Comparison of ENCODE assay signal across 8 cellular contexts in genomic region chr16:49441366-49441780, GRCh38.
A peak's percentile ranks its signal among the peaks of the same experiment; 100 is the strongest.
DNase-seq lines count a peak whose midpoint lies in the region; ATAC-seq and TF ChIP-seq lines count a peak whose summit lies in the region.

No MANE protein-coding gene starts in this region.

- no peaks in the 10 kb centered on the region for H3K9me3 Mint-ChIP-seq in stimulated activated naive B cell treated with anti-CD40 and anti-IgM and Interleukin-4, amounts not matched to agents 10 μg/mL and 1 μg/mL and 100 μg/mL, for 72 hours

- H3K27me3 ChIP-seq in right lobe of liver: no peaks in the 10 kb centered on the region

- peak overlapping the region; percentile 51 to 66 for H3K4me3 Mint-ChIP-seq in stimulated activated naive B cell treated with anti-CD40 and anti-IgM and Interleukin-4, amounts not matched to agents 10 μg/mL and 1 μg/mL and 100 μg/mL, for 72 hours

- peak; percentile 66 for DNase-seq in NCI-H774 (lab: John Stamatoyannopoulos, UW)
- peak; percentile 38 for DNase-seq in activated naive CD4-positive, alpha-beta T cell treated with Interleukin-2 at 50 U/mL for 16 hours
- DNase-seq in right lobe of liver: peak; percentile 45 to 64 (median 61)
- peak; percentile 50 for DNase-seq in stimulated activated naive B cell treated with anti-CD40 and anti-IgM and Interleukin-4, amounts not matched to agents 10 μg/mL and 1 μg/mL and 100 μg/mL, for 72 hours
- DNase-seq in SIG-M5 treated with dmso at 0.1 percent for 504 hours (lab: John Stamatoyannopoulos, UW; ENCODE audit: unreplicated experiment): no peak
- DNase-seq in GOT3 (lab: John Stamatoyannopoulos, UW): no peak

- H3K4me3 ChIP-seq in right lobe of liver: no peak overlapping the region

- H3K9me3 ChIP-seq in right lobe of liver: no peaks in the 10 kb centered on the region

- TF ChIP-seq CTCF in right lobe of liver (IDR thresholded peaks at IDR 0.05): peak; percentile 24 to 39 (median 38)

- no peak for TF ChIP-seq POLR2A in right lobe of liver (IDR thresholded peaks at IDR 0.05)

- no peaks in the 10 kb centered on the region for H3K36me3 ChIP-seq in right lobe of liver

- 19% methylated on average over 5 of the region's 18 CpGs for WGBS in right lobe of liver (ENCODE audit: insufficient coverage, low coverage, low lambda C conversion rate, missing lambda C conversion rate)

- H3K27ac ChIP-seq in right lobe of liver: no peak overlapping the region

- peak overlapping the region; percentile 40 for H3K27ac Mint-ChIP-seq in stimulated activated naive B cell treated with anti-CD40 and anti-IgM and Interleukin-4, amounts not matched to agents 10 μg/mL and 1 μg/mL and 100 μg/mL, for 72 hours

- peak; percentile 97 for ATAC-seq in GM18867 (IDR thresholded peaks at IDR 0.05; ENCODE audit: unreplicated experiment)
- peak; percentile 99 for ATAC-seq in HG02763 (IDR thresholded peaks at IDR 0.05; ENCODE audit: unreplicated experiment)
- peak; percentile 67 to 86 (median 76) for ATAC-seq in right lobe of liver
- peak; percentile 91 to 94 for ATAC-seq in stimulated activated naive B cell treated with anti-CD40 and anti-IgM and Interleukin-4, amounts not matched to agents 10 μg/mL and 1 μg/mL and 100 μg/mL, for 72 hours (replicated peaks)

- no peaks in the 10 kb centered on the region for H3K36me3 Mint-ChIP-seq in stimulated activated naive B cell treated with anti-CD40 and anti-IgM and Interleukin-4, amounts not matched to agents 10 μg/mL and 1 μg/mL and 100 μg/mL, for 72 hours

- H3K4me1 ChIP-seq in right lobe of liver: no peaks in the 10 kb centered on the region

- H3K4me1 Mint-ChIP-seq in stimulated activated naive B cell treated with anti-CD40 and anti-IgM and Interleukin-4, amounts not matched to agents 10 μg/mL and 1 μg/mL and 100 μg/mL, for 72 hours: peaks cover 16 to 26% of the 10 kb centered on the region in 2 donors

- H3K27me3 Mint-ChIP-seq in stimulated activated naive B cell treated with anti-CD40 and anti-IgM and Interleukin-4, amounts not matched to agents 10 μg/mL and 1 μg/mL and 100 μg/mL, for 72 hours: no peaks in the 10 kb centered on the region

- intact Hi-C loops in right lobe of liver (cut with DNase I): no loop called here

Comparison
In these comparisons a context has a peak if more than half of its experiments do, and no peak if none do; other contexts are left out.
1. DNase-seq: peak in NCI-H774 (single experiment), activated naive CD4-positive, alpha-beta T cell treated with Interleukin-2 at 50 U/mL for 16 hours (single experiment), right lobe of liver (3 of 3) and stimulated activated naive B cell treated with anti-CD40 and anti-IgM and Interleukin-4, amounts not matched to agents 10 μg/mL and 1 μg/mL and 100 μg/mL, for 72 hours (single experiment); none in SIG-M5 treated with dmso at 0.1 percent for 504 hours (single experiment) and GOT3 (single experiment).
2. Peak in every context shown above with its lines, with median percentiles within 50 percentile points of each other: ATAC-seq.